In genomic region chr13:33227927-33228644, GRCh38 we compare ENCODE assay signal across 1 cellular context.
TF ChIP-seq lines count a peak whose summit lies in the region.

No MANE protein-coding gene starts in this region.

TF ChIP-seq in WTC11, 78 proteins besides CTCF, POLR2A, EP300 and RAD21:
- TF ChIP-seq, protein P1, sequence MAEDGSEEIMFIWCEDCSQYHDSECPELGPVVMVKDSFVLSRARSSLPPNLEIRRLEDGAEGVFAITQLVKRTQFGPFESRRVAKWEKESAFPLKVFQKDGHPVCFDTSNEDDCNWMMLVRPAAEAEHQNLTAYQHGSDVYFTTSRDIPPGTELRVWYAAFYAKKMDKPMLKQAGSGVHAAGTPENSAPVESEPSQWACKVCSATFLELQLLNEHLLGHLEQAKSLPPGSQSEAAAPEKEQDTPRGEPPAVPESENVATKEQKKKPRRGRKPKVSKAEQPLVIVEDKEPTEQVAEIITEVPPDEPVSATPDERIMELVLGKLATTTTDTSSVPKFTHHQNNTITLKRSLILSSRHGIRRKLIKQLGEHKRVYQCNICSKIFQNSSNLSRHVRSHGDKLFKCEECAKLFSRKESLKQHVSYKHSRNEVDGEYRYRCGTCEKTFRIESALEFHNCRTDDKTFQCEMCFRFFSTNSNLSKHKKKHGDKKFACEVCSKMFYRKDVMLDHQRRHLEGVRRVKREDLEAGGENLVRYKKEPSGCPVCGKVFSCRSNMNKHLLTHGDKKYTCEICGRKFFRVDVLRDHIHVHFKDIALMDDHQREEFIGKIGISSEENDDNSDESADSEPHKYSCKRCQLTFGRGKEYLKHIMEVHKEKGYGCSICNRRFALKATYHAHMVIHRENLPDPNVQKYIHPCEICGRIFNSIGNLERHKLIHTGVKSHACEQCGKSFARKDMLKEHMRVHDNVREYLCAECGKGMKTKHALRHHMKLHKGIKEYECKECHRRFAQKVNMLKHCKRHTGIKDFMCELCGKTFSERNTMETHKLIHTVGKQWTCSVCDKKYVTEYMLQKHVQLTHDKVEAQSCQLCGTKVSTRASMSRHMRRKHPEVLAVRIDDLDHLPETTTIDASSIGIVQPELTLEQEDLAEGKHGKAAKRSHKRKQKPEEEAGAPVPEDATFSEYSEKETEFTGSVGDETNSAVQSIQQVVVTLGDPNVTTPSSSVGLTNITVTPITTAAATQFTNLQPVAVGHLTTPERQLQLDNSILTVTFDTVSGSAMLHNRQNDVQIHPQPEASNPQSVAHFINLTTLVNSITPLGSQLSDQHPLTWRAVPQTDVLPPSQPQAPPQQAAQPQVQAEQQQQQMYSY (CRISPR knock-in tag; IDR thresholded peaks at IDR 0.05), result no peak
- no peak for TF ChIP-seq ZNF232 (CRISPR knock-in tag; IDR thresholded peaks at IDR 0.05)
- TF ChIP-seq ZNF263 (CRISPR knock-in tag; IDR thresholded peaks at IDR 0.05; ENCODE audit: low read depth), result no peak
- TF ChIP-seq ZBTB43 (CRISPR knock-in tag; IDR thresholded peaks at IDR 0.05), result no peak
- TF ChIP-seq ZNF532 (CRISPR knock-in tag; IDR thresholded peaks at IDR 0.05; ENCODE audit: borderline replicate concordance), result no peak
- TF ChIP-seq MYBL2 (CRISPR knock-in tag; IDR thresholded peaks at IDR 0.05), result no peak
- no peak for TF ChIP-seq FOXK1 (CRISPR knock-in tag; IDR thresholded peaks at IDR 0.05)
- TF ChIP-seq JAZF1 (CRISPR knock-in tag; IDR thresholded peaks at IDR 0.05), result no peak
- no peak for TF ChIP-seq ETV6 (CRISPR knock-in tag; IDR thresholded peaks at IDR 0.05)
- TF ChIP-seq, protein P2, sequence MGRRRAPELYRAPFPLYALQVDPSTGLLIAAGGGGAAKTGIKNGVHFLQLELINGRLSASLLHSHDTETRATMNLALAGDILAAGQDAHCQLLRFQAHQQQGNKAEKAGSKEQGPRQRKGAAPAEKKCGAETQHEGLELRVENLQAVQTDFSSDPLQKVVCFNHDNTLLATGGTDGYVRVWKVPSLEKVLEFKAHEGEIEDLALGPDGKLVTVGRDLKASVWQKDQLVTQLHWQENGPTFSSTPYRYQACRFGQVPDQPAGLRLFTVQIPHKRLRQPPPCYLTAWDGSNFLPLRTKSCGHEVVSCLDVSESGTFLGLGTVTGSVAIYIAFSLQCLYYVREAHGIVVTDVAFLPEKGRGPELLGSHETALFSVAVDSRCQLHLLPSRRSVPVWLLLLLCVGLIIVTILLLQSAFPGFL (CRISPR knock-in tag; IDR thresholded peaks at IDR 0.05; ENCODE audit: borderline replicate concordance), result no peak
- TF ChIP-seq, protein P3, sequence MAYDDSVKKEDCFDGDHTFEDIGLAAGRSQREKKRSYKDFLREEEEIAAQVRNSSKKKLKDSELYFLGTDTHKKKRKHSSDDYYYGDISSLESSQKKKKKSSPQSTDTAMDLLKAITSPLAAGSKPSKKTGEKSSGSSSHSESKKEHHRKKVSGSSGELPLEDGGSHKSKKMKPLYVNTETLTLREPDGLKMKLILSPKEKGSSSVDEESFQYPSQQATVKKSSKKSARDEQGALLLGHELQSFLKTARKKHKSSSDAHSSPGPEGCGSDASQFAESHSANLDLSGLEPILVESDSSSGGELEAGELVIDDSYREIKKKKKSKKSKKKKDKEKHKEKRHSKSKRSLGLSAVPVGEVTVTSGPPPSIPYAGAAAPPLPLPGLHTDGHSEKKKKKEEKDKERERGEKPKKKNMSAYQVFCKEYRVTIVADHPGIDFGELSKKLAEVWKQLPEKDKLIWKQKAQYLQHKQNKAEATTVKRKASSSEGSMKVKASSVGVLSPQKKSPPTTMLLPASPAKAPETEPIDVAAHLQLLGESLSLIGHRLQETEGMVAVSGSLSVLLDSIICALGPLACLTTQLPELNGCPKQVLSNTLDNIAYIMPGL (CRISPR knock-in tag; IDR thresholded peaks at IDR 0.05), result no peak
- TF ChIP-seq, protein P4, sequence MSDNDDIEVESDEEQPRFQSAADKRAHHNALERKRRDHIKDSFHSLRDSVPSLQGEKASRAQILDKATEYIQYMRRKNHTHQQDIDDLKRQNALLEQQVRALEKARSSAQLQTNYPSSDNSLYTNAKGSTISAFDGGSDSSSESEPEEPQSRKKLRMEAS (CRISPR knock-in tag; IDR thresholded peaks at IDR 0.05), result no peak
- no peak for TF ChIP-seq ZNF281 (CRISPR knock-in tag; IDR thresholded peaks at IDR 0.05)
- TF ChIP-seq TP53 (CRISPR knock-in tag; IDR thresholded peaks at IDR 0.05), result no peak
- TF ChIP-seq SP1 (CRISPR knock-in tag; conservative IDR thresholded peaks at IDR 0.05), result no peak
- TF ChIP-seq CREB1 (CRISPR knock-in tag; IDR thresholded peaks at IDR 0.05), result no peak
- TF ChIP-seq, protein P5, sequence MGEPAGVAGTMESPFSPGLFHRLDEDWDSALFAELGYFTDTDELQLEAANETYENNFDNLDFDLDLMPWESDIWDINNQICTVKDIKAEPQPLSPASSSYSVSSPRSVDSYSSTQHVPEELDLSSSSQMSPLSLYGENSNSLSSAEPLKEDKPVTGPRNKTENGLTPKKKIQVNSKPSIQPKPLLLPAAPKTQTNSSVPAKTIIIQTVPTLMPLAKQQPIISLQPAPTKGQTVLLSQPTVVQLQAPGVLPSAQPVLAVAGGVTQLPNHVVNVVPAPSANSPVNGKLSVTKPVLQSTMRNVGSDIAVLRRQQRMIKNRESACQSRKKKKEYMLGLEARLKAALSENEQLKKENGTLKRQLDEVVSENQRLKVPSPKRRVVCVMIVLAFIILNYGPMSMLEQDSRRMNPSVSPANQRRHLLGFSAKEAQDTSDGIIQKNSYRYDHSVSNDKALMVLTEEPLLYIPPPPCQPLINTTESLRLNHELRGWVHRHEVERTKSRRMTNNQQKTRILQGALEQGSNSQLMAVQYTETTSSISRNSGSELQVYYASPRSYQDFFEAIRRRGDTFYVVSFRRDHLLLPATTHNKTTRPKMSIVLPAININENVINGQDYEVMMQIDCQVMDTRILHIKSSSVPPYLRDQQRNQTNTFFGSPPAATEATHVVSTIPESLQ (CRISPR knock-in tag; IDR thresholded peaks at IDR 0.05), result no peak
- TF ChIP-seq ELF4 (CRISPR knock-in tag; IDR thresholded peaks at IDR 0.05; ENCODE audit: low read depth), result no peak
